ENCODE assay signal across 11 cellular contexts in genomic region chr10:14016011-14016536, GRCh38.
DNase-seq lines count a peak whose midpoint lies in the region; FAIRE-seq and TF ChIP-seq lines count a peak whose summit lies in the region.
"Had no signal": no experiment of that assay in that cellular context is flagged by ENCODE, and none has a peak within 500 bp of the region (broad histone marks: within the 10 kb centered on the region; RNA-seq: fewer than 3 reads in every experiment).

No MANE protein-coding gene starts in this region.

- DNase-seq in CD14-positive monocyte (ENCODE audit: low spot score) (peak; percentile 56), LHCN-M2 (ENCODE audit: low read depth) (peak; percentile 13), dermis microvascular lymphatic vessel endothelial cell (ENCODE audit: low read depth in 2 of 2) (peak; percentile 68 to 84), mesothelial cell of epicardium (ENCODE audit: low spot score in 2 of 2, unreplicated experiment in 2 of 2) (no peak), D721Med (ENCODE audit: insufficient read length, low spot score) (no peak), NCI-H128 (lab: John Stamatoyannopoulos, UW; ENCODE audit: unreplicated experiment) (no peak), NCI-H146 (lab: John Stamatoyannopoulos, UW) (no peak)
- DNase-seq in stimulated activated CD4-positive, alpha-beta T cell treated with anti-CD3 and anti-CD28 coated beads, Interleukin-2, amount 100 ng/mL, for 24 hours = no peak
- DNase-seq: cortex of kidney, islet precursor cell had no signal

- intact Hi-C loops in CD14-positive monocyte (cut with micrococcal nuclease) = no loop called here

- H3K27ac Mint-ChIP-seq in CD14-positive monocyte (peak overlapping the region in 3 of 7 donors; percentile 16 to 84 (median 48)), mesothelial cell of epicardium (peak overlapping the region; percentile 41)

- TF ChIP-seq CTCF in CD14-positive monocyte (IDR thresholded peaks at IDR 0.05) (no peak), mesothelial cell of epicardium (IDR thresholded peaks at IDR 0.05; ENCODE audit: unreplicated experiment) (no peak), D721Med (IDR thresholded peaks at IDR 0.05; ENCODE audit: insufficient read depth, missing control alignments) (no peak)

- H3K4me1 Mint-ChIP-seq in CD14-positive monocyte = peaks cover 14% of the 10 kb centered on the region
- peaks cover 44% of the 10 kb centered on the region for H3K4me1 Mint-ChIP-seq in mesothelial cell of epicardium

- H3K9me3 Mint-ChIP-seq in CD14-positive monocyte (peaks cover 4 to 16% (median 11%) of the 10 kb centered on the region in 7 donors), mesothelial cell of epicardium (peaks cover 8% of the 10 kb centered on the region)

- no peaks in the 10 kb centered on the region for H3K36me3 Mint-ChIP-seq in CD14-positive monocyte
- H3K36me3 Mint-ChIP-seq in mesothelial cell of epicardium = peaks cover 3% of the 10 kb centered on the region

- H3K4me3 Mint-ChIP-seq in CD14-positive monocyte (peak overlapping the region in 1 of 2 donors; percentile 75), mesothelial cell of epicardium (no peak overlapping the region)

- H3K27me3 Mint-ChIP-seq in CD14-positive monocyte (ENCODE audit: low read depth in 3 of 3) = peaks cover 7 to 16% (median 7%) of the 10 kb centered on the region in 3 donors
- H3K27me3 Mint-ChIP-seq in mesothelial cell of epicardium (ENCODE audit: low read depth) = peaks cover 7% of the 10 kb centered on the region

- FAIRE-seq in D721Med (lab: Jason Lieb, UNC) = no peak
- FAIRE-seq: H1 had no signal

Comparison
In these comparisons a context has a peak if more than half of its experiments do, and no peak if none do; other contexts are left out.
1. DNase-seq: peak in CD14-positive monocyte (single experiment), LHCN-M2 (single experiment) and dermis microvascular lymphatic vessel endothelial cell (2 of 2); none in mesothelial cell of epicardium (0 of 2), D721Med (single experiment), stimulated activated CD4-positive, alpha-beta T cell treated with anti-CD3 and anti-CD28 coated beads, Interleukin-2, amount 100 ng/mL, for 24 hours (0 of 2), NCI-H128 (single experiment) and NCI-H146 (single experiment).